Comparison of ENCODE assay signal across 22 cellular contexts in genomic region chr12:40207551-40207950, GRCh38. TPM values are rescaled to one million over a fixed set of nuclear protein-coding genes. Genes with fewer than 3 reads are reported as not detected.
"Had no signal": no experiment of that assay in that cellular context is flagged by ENCODE, and none has a peak within 500 bp of the region (broad histone marks: within the 10 kb centered on the region; RNA-seq: fewer than 3 reads in every experiment).

No MANE protein-coding gene starts in this region.

- H3K79me2 ChIP-seq: parathyroid adenoma had no signal

- H3K27ac Mint-ChIP-seq: activated CD4-positive, alpha-beta memory T cell treated with anti-CD3 and anti-CD28 coated beads, Interleukin-2, amount 10 ng/mL, durations not matched to agents 7 days and 5 days; activated CD4-positive, alpha-beta T cell treated with anti-CD3 and anti-CD28 coated beads for 36 hours; activated naive CD8-positive, alpha-beta T cell treated with anti-CD3 and anti-CD28 coated beads, Interleukin-2, amount 10 ng/mL, durations not matched to agents 7 days and 5 days; activated T-helper 17 cell treated with anti-CD3 and anti-CD28 coated beads, Interleukin-2, amount 50 U/mL, for 72 hours; natural killer cell; stimulated activated effector memory CD8-positive, alpha-beta T cell treated with anti-CD3 and anti-CD28 coated beads, Interleukin-12 subunit alpha, Interleukin-12 subunit beta, amount 100 ng/mL, for 72 hours; type B pancreatic cell had no signal

- H3K36me3 Mint-ChIP-seq: activated naive CD8-positive, alpha-beta T cell treated with anti-CD3 and anti-CD28 coated beads, Interleukin-2, amount 10 ng/mL, durations not matched to agents 7 days and 5 days; natural killer cell; stimulated activated effector memory CD8-positive, alpha-beta T cell treated with anti-CD3 and anti-CD28 coated beads, Interleukin-12 subunit alpha, Interleukin-12 subunit beta, amount 100 ng/mL, for 72 hours; type B pancreatic cell had no signal

- H3K27me3 ChIP-seq: dorsolateral prefrontal cortex, gastroesophageal sphincter, heart left ventricle, sigmoid colon, testis had no signal

- H3K27ac ChIP-seq: gastroesophageal sphincter, parathyroid adenoma, testis, WERI-Rb-1 had no signal

- H3K4me1 Mint-ChIP-seq: activated CD4-positive, alpha-beta memory T cell treated with anti-CD3 and anti-CD28 coated beads, Interleukin-2, amount 10 ng/mL, durations not matched to agents 7 days and 5 days; activated CD4-positive, alpha-beta T cell treated with anti-CD3 and anti-CD28 coated beads for 36 hours; activated naive CD8-positive, alpha-beta T cell treated with anti-CD3 and anti-CD28 coated beads, Interleukin-2, amount 10 ng/mL, durations not matched to agents 7 days and 5 days; activated T-helper 17 cell treated with anti-CD3 and anti-CD28 coated beads, Interleukin-2, amount 50 U/mL, for 72 hours; stimulated activated effector memory CD8-positive, alpha-beta T cell treated with anti-CD3 and anti-CD28 coated beads, Interleukin-12 subunit alpha, Interleukin-12 subunit beta, amount 100 ng/mL, for 72 hours had no signal

- ATAC-seq: activated CD4-positive, alpha-beta T cell treated with anti-CD3 and anti-CD28 coated beads for 36 hours; activated T-helper 17 cell treated with anti-CD3 and anti-CD28 coated beads, Interleukin-2, amount 50 U/mL, for 72 hours; gastroesophageal sphincter; heart left ventricle; left ventricle myocardium superior; natural killer cell; stimulated activated effector memory CD8-positive, alpha-beta T cell treated with anti-CD3 and anti-CD28 coated beads, Interleukin-12 subunit alpha, Interleukin-12 subunit beta, amount 100 ng/mL, for 72 hours had no signal

- H3K9me3 ChIP-seq: gastroesophageal sphincter, sigmoid colon, testis had no signal

- H3K4me1 ChIP-seq: testis had no signal

- H3K36me3 ChIP-seq: gastroesophageal sphincter, heart left ventricle, sigmoid colon, WERI-Rb-1 had no signal

- H3K9me3 Mint-ChIP-seq: activated T-helper 17 cell treated with anti-CD3 and anti-CD28 coated beads, Interleukin-2, amount 50 U/mL, for 72 hours; natural killer cell had no signal

- DNase-seq: activated CD4-positive, alpha-beta memory T cell treated with anti-CD3 and anti-CD28 coated beads, Interleukin-2, amount 10 ng/mL, durations not matched to agents 7 days and 5 days; activated CD4-positive, alpha-beta T cell treated with anti-CD3 and anti-CD28 coated beads for 36 hours; activated naive CD4-positive, alpha-beta T cell; activated naive CD8-positive, alpha-beta T cell treated with anti-CD3 and anti-CD28 coated beads, Interleukin-2, amount 10 ng/mL, durations not matched to agents 7 days and 5 days; activated T-cell treated with anti-CD3 and anti-CD28 coated beads, Interleukin-2, amount 50 U/mL, for 1 hour; amygdala; caudate nucleus; dorsolateral prefrontal cortex; heart left ventricle; left ventricle myocardium superior; mesenchymal stem cell; natural killer cell; sigmoid colon; stimulated activated CD4-positive, alpha-beta T cell treated with anti-CD3 and anti-CD28 coated beads, Interleukin-4, amount 100 ng/mL, for 24 hours; T-helper 2 cell; testis; WERI-Rb-1 had no signal

- H3K4me3 Mint-ChIP-seq: activated CD4-positive, alpha-beta memory T cell treated with anti-CD3 and anti-CD28 coated beads, Interleukin-2, amount 10 ng/mL, durations not matched to agents 7 days and 5 days; activated CD4-positive, alpha-beta T cell treated with anti-CD3 and anti-CD28 coated beads for 36 hours; activated naive CD8-positive, alpha-beta T cell treated with anti-CD3 and anti-CD28 coated beads, Interleukin-2, amount 10 ng/mL, durations not matched to agents 7 days and 5 days; activated T-helper 17 cell treated with anti-CD3 and anti-CD28 coated beads, Interleukin-2, amount 50 U/mL, for 72 hours; natural killer cell; stimulated activated effector memory CD8-positive, alpha-beta T cell treated with anti-CD3 and anti-CD28 coated beads, Interleukin-12 subunit alpha, Interleukin-12 subunit beta, amount 100 ng/mL, for 72 hours; type B pancreatic cell had no signal

- H3K9ac ChIP-seq: parathyroid adenoma had no signal

- H3K4me3 ChIP-seq: dorsolateral prefrontal cortex, gastroesophageal sphincter, heart left ventricle, sigmoid colon, testis had no signal

- H3K27me3 Mint-ChIP-seq: activated CD4-positive, alpha-beta memory T cell treated with anti-CD3 and anti-CD28 coated beads, Interleukin-2, amount 10 ng/mL, durations not matched to agents 7 days and 5 days; activated CD4-positive, alpha-beta T cell treated with anti-CD3 and anti-CD28 coated beads for 36 hours; activated T-helper 17 cell treated with anti-CD3 and anti-CD28 coated beads, Interleukin-2, amount 50 U/mL, for 72 hours; type B pancreatic cell had no signal

RNA-seq across cellular contexts. Expression of gene LRRK2, which starts 17.2 kb away (rescaled TPM):
- total RNA-seq: activated CD4-positive, alpha-beta T cell treated with anti-CD3 and anti-CD28 coated beads for 36 hours had no signal
